ENCODE assay signal across 2 cellular contexts in genomic region chr12:66804555-66804954, GRCh38.
TF ChIP-seq lines count a peak whose summit lies in the region.

No MANE protein-coding gene starts in this region.

TF ChIP-seq in HepG2, 621 proteins besides CTCF, POLR2A, EP300 and RAD21:
- no peak for TF ChIP-seq KLF12 (CRISPR knock-in tag; IDR thresholded peaks at IDR 0.05; ENCODE audit: borderline replicate concordance)
- TF ChIP-seq ATF5 (CRISPR knock-in tag; IDR thresholded peaks at IDR 0.05; ENCODE audit: low read depth) = no peak
- 0 out of 2 replicates have a peak, but pooled peaks have one; percentile 23 for TF ChIP-seq ZNF652 (CRISPR knock-in tag; IDR thresholded peaks at IDR 0.05; ENCODE audit: borderline replicate concordance, low read depth)

TF ChIP-seq in K562, 482 proteins besides CTCF, POLR2A, EP300 and RAD21:
- TF ChIP-seq NFE2L1 (tag; IDR thresholded peaks at IDR 0.05; ENCODE audit: borderline replicate concordance, low read depth) (no peak), HLTF (IDR thresholded peaks at IDR 0.05) (no peak), SREBF1 (IDR thresholded peaks at IDR 0.05; ENCODE audit: borderline replicate concordance, low read depth, low read length) (no peak), PRDM10 (IDR thresholded peaks at IDR 0.05; ENCODE audit: partially characterized antibody) (peak; percentile 82)
